ENCODE assay signal across 36 cellular contexts in the genomic region with DNA sequence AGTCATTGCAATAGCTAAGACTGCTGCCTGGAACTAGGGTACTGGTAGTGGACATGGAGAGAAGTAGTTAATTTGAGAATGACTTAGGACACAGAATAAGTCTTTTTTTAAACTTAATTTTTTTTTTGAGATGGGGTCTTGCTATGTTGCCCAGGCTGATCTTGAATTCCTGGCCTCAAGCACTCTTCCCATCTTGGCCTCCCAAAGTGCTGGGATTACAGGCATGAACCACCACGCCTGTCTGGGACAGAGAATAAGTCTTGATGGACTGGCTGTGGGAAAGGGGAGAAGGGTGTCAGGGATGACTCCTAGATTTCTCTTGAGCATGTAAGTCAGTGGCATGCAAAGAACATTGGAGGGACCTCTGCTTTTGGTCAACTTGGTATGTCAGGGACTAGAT.
"Had no signal": no experiment of that assay in that cellular context is flagged by ENCODE, and none has a peak within 500 bp of the region (broad histone marks: within the 10 kb centered on the region; RNA-seq: fewer than 3 reads in every experiment).

No MANE protein-coding gene starts in this region.

- ATAC-seq: activated CD8-positive, alpha-beta T cell treated with anti-CD3 and anti-CD28 coated beads for 36 hours; activated naive CD4-positive, alpha-beta T cell treated with anti-CD3 and anti-CD28 coated beads, Interleukin-2, amount 50 U/mL, for 72 hours; activated T-cell treated with anti-CD3 and anti-CD28 coated beads, Interleukin-2, amount 50 U/mL, for 4 hours; activated T-cell treated with anti-CD3 and anti-CD28 coated beads, Interleukin-2, amount 50 U/mL, for 72 hours; activated T-helper 17 cell treated with anti-CD3 and anti-CD28 coated beads, Interleukin-2, amount 50 U/mL, for 72 hours; body of pancreas; T-cell had no signal

- H3K4me3 Mint-ChIP-seq: activated B cell treated with CpG ODN at 0.5 μM for 24 hours; activated CD4-positive, alpha-beta memory T cell treated with anti-CD3 and anti-CD28 coated beads for 36 hours; activated CD4-positive, alpha-beta T cell treated with anti-CD3 and anti-CD28 coated beads, Interleukin-2, amount 10 ng/mL, durations not matched to agents 24 days and 14 days; activated CD8-positive, alpha-beta T cell treated with anti-CD3 and anti-CD28 coated beads for 36 hours; activated naive CD4-positive, alpha-beta T cell treated with anti-CD3 and anti-CD28 coated beads for 36 hours; activated naive CD8-positive, alpha-beta T cell treated with anti-CD3 and anti-CD28 coated beads for 36 hours; activated T-cell treated with anti-CD3 and anti-CD28 coated beads, Interleukin-2, amount 50 U/mL, for 4 hours; activated T-cell treated with anti-CD3 and anti-CD28 coated beads, Interleukin-2, amount 50 U/mL, for 72 hours; activated T-helper 1 cell treated with anti-CD3 and anti-CD28 coated beads, Interleukin-12 subunit alpha, Interleukin-12 subunit beta, Interleukin-2, Interleukin-4 antibody, amounts not matched to agents 30 ng/mL and 10 ng/mL and 1 ng/mL, durations not matched to agents 14 hours and 24 hours and 36 hours; activated T-helper 17 cell treated with anti-CD3 and anti-CD28 coated beads, Interleukin-2, amount 50 U/mL, for 72 hours; T-cell; T-helper 2 cell treated with Interferon-gamma antibody and Interleukin-4, amounts not matched to agents 5 μg/mL and 100 μg/mL, for 36 hours had no signal

- H3K4me1 ChIP-seq: adrenal gland, breast epithelium had no signal

- H3K27ac Mint-ChIP-seq: activated B cell treated with CpG ODN at 0.5 μM for 24 hours; activated CD4-positive, alpha-beta memory T cell treated with anti-CD3 and anti-CD28 coated beads for 36 hours; activated CD4-positive, alpha-beta T cell treated with anti-CD3 and anti-CD28 coated beads, Interleukin-2, amount 10 ng/mL, durations not matched to agents 24 days and 14 days; activated CD8-positive, alpha-beta T cell treated with anti-CD3 and anti-CD28 coated beads for 36 hours; activated naive CD4-positive, alpha-beta T cell treated with anti-CD3 and anti-CD28 coated beads for 36 hours; activated naive CD4-positive, alpha-beta T cell treated with anti-CD3 and anti-CD28 coated beads, Interleukin-2, amount 50 U/mL, for 72 hours; activated naive CD8-positive, alpha-beta T cell treated with anti-CD3 and anti-CD28 coated beads for 36 hours; activated T-cell treated with anti-CD3 and anti-CD28 coated beads, Interleukin-2, amount 50 U/mL, for 72 hours; activated T-helper 1 cell treated with anti-CD3 and anti-CD28 coated beads, Interleukin-12 subunit alpha, Interleukin-12 subunit beta, Interleukin-2, Interleukin-4 antibody, amounts not matched to agents 30 ng/mL and 10 ng/mL and 1 ng/mL, durations not matched to agents 14 hours and 24 hours and 36 hours; activated T-helper 17 cell treated with anti-CD3 and anti-CD28 coated beads, Interleukin-2, amount 50 U/mL, for 72 hours; T-cell; T-helper 2 cell treated with Interferon-gamma antibody and Interleukin-4, amounts not matched to agents 5 μg/mL and 100 μg/mL, for 36 hours had no signal

- H3K36me3 ChIP-seq: adrenal gland, brain microvascular endothelial cell, breast epithelium had no signal

- FAIRE-seq: astrocyte, TTC549 had no signal

- H3K27ac ChIP-seq: adrenal gland, body of pancreas, brain microvascular endothelial cell, breast epithelium, VCaP had no signal

- H3K27me3 ChIP-seq: adrenal gland, body of pancreas, brain microvascular endothelial cell, breast epithelium had no signal

- H3K27me3 Mint-ChIP-seq: activated B cell treated with CpG ODN at 0.5 μM for 24 hours; activated CD4-positive, alpha-beta memory T cell treated with anti-CD3 and anti-CD28 coated beads for 36 hours; activated CD4-positive, alpha-beta T cell treated with anti-CD3 and anti-CD28 coated beads, Interleukin-2, amount 10 ng/mL, durations not matched to agents 24 days and 14 days; activated CD8-positive, alpha-beta T cell treated with anti-CD3 and anti-CD28 coated beads for 36 hours; activated naive CD8-positive, alpha-beta T cell treated with anti-CD3 and anti-CD28 coated beads for 36 hours; activated T-helper 17 cell treated with anti-CD3 and anti-CD28 coated beads, Interleukin-2, amount 50 U/mL, for 72 hours; T-cell had no signal

- H3K4me3 ChIP-seq: adrenal gland, body of pancreas, breast epithelium had no signal

- H3K9me3 ChIP-seq: adrenal gland, body of pancreas, breast epithelium had no signal

- H3K9me3 Mint-ChIP-seq: activated B cell treated with CpG ODN at 0.5 μM for 24 hours; activated CD4-positive, alpha-beta memory T cell treated with anti-CD3 and anti-CD28 coated beads for 36 hours; activated CD8-positive, alpha-beta T cell treated with anti-CD3 and anti-CD28 coated beads for 36 hours; activated naive CD4-positive, alpha-beta T cell treated with anti-CD3 and anti-CD28 coated beads for 36 hours; activated naive CD4-positive, alpha-beta T cell treated with anti-CD3 and anti-CD28 coated beads, Interleukin-2, amount 50 U/mL, for 72 hours; activated naive CD8-positive, alpha-beta T cell treated with anti-CD3 and anti-CD28 coated beads for 36 hours; activated T-cell treated with anti-CD3 and anti-CD28 coated beads, Interleukin-2, amount 50 U/mL, for 4 hours; activated T-cell treated with anti-CD3 and anti-CD28 coated beads, Interleukin-2, amount 50 U/mL, for 72 hours; activated T-helper 1 cell treated with anti-CD3 and anti-CD28 coated beads, Interleukin-12 subunit alpha, Interleukin-12 subunit beta, Interleukin-2, Interleukin-4 antibody, amounts not matched to agents 30 ng/mL and 10 ng/mL and 1 ng/mL, durations not matched to agents 14 hours and 24 hours and 36 hours; activated T-helper 17 cell treated with anti-CD3 and anti-CD28 coated beads, Interleukin-2, amount 50 U/mL, for 72 hours; T-cell; T-helper 2 cell treated with Interferon-gamma antibody and Interleukin-4, amounts not matched to agents 5 μg/mL and 100 μg/mL, for 36 hours had no signal

- H3K4me1 Mint-ChIP-seq: activated B cell treated with CpG ODN at 0.5 μM for 24 hours; activated CD4-positive, alpha-beta T cell treated with anti-CD3 and anti-CD28 coated beads, Interleukin-2, amount 10 ng/mL, durations not matched to agents 24 days and 14 days; activated naive CD8-positive, alpha-beta T cell treated with anti-CD3 and anti-CD28 coated beads for 36 hours; activated T-helper 17 cell treated with anti-CD3 and anti-CD28 coated beads, Interleukin-2, amount 50 U/mL, for 72 hours; T-cell had no signal

- DNase-seq: activated B cell treated with CpG ODN at 0.5 μM for 24 hours; activated CD4-positive, alpha-beta memory T cell treated with anti-CD3 and anti-CD28 coated beads for 36 hours; activated CD4-positive, alpha-beta T cell treated with anti-CD3 and anti-CD28 coated beads for 4 hours; activated CD4-positive, alpha-beta T cell treated with anti-CD3 and anti-CD28 coated beads, Interleukin-2, amount 10 ng/mL, durations not matched to agents 24 days and 14 days; activated CD4-positive, alpha-beta T cell treated with anti-CD3 and anti-CD28 coated beads, Interleukin-2, amount 50 U/mL, for 1 hour; activated CD4-positive, alpha-beta T cell treated with anti-CD3 and anti-CD28 coated beads, Interleukin-2, amount 50 U/mL, for 4 hours; activated CD4-positive, CD25-positive, alpha-beta regulatory T cell treated with anti-CD3 and anti-CD28 coated beads, Interleukin-2, amount 50 U/mL, for 72 hours; activated CD8-positive, alpha-beta memory T cell treated with anti-CD3 and anti-CD28 coated beads, Interleukin-2, amount 50 U/mL, for 4 hours; activated CD8-positive, alpha-beta T cell treated with anti-CD3 and anti-CD28 coated beads for 36 hours; activated effector memory CD4-positive, alpha-beta T cell treated with anti-CD3 and anti-CD28 coated beads, Interleukin-2, amount 50 U/mL, for 16 hours; activated gamma-delta T cell treated with Interleukin-2 at 50 U/mL for 16 hours; activated naive CD4-positive, alpha-beta T cell; activated naive CD4-positive, alpha-beta T cell treated with anti-CD3 and anti-CD28 coated beads for 36 hours; activated naive CD4-positive, alpha-beta T cell treated with anti-CD3 and anti-CD28 coated beads, Interleukin-2, amount 50 U/mL, for 16 hours; activated naive CD8-positive, alpha-beta T cell treated with anti-CD3 and anti-CD28 coated beads for 36 hours; activated T-cell treated with anti-CD3 and anti-CD28 coated beads for 4 hours; activated T-cell treated with anti-CD3 and anti-CD28 coated beads, Interleukin-2, amount 50 U/mL, for 1 hour; activated T-cell treated with anti-CD3 and anti-CD28 coated beads, Interleukin-2, amount 50 U/mL, for 4 hours; activated T-cell treated with anti-CD3 and anti-CD28 coated beads, Interleukin-2, amount 50 U/mL, for 72 hours; adrenal gland; amniotic stem cell; aorta; body of pancreas; brain microvascular endothelial cell; central memory CD4-positive, alpha-beta T cell; T-cell; T-helper 2 cell; T-helper 9 cell had no signal
